In the genomic region with DNA sequence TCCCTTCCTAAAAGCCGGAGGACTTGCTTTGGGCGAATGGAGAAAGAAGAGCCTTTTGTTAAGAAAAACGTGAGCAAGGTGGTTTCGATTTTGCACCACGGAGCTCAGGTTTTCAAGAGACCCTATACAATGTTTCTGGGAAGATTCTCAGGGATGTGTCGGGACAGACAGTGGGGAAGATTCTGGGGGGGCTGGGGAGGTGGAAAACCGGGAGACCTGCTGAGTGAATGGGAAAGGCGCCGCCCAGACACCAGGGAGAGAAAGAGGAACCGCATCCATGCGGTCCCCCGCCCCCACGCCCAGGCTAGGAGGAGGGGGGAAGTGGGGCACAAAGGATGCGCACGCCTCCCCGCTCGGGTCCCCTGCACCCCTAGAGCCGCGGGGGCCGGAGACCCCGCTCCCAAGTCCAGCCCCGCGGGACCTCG, we compare ENCODE assay signal across 8 cellular contexts. TPM values are rescaled to one million over a fixed set of nuclear protein-coding genes. Genes with fewer than 3 reads are reported as not detected.
DNase-seq lines count a peak whose midpoint lies in the region; ATAC-seq and TF ChIP-seq lines count a peak whose summit lies in the region.

No MANE protein-coding gene starts in this region.

- no peak for TF ChIP-seq CTCF in brain microvascular endothelial cell (IDR thresholded peaks at IDR 0.05; ENCODE audit: low read depth, low read length, missing control alignments)

- H3K36me3 ChIP-seq in brain microvascular endothelial cell (replicated peaks), result peaks cover 25% of the 10 kb centered on the region

- peak overlapping the region; percentile 95 for H3K4me3 Mint-ChIP-seq in T-helper 2 cell treated with Interferon-gamma antibody and Interleukin-4, amounts not matched to agents 5 μg/mL and 100 μg/mL, for 36 hours
- peak overlapping the region; percentile 92 to 99 (median 97) for H3K4me3 Mint-ChIP-seq in immature natural killer cell

- H3K27me3 ChIP-seq in brain microvascular endothelial cell (replicated peaks), result no peaks in the 10 kb centered on the region

- H3K9me3 Mint-ChIP-seq in T-helper 2 cell treated with Interferon-gamma antibody and Interleukin-4, amounts not matched to agents 5 μg/mL and 100 μg/mL, for 36 hours, result no peaks in the 10 kb centered on the region
- H3K9me3 Mint-ChIP-seq in immature natural killer cell, result no peaks in the 10 kb centered on the region

- no peaks in the 10 kb centered on the region for H3K27me3 Mint-ChIP-seq in T-helper 2 cell treated with Interferon-gamma antibody and Interleukin-4, amounts not matched to agents 5 μg/mL and 100 μg/mL, for 36 hours (ENCODE audit: low read depth)
- peaks cover 5 to 13% (median 10%) of the 10 kb centered on the region in 3 donors for H3K27me3 Mint-ChIP-seq in immature natural killer cell (ENCODE audit: low read depth in 3 of 3)

- H3K27ac Mint-ChIP-seq in T-helper 2 cell treated with Interferon-gamma antibody and Interleukin-4, amounts not matched to agents 5 μg/mL and 100 μg/mL, for 36 hours, result peak overlapping the region; percentile 97
- peak overlapping the region; percentile 90 to 98 (median 94) for H3K27ac Mint-ChIP-seq in immature natural killer cell

- H3K27ac ChIP-seq in brain microvascular endothelial cell, result peak overlapping the region; percentile 98

- peak; percentile 50 for DNase-seq in DMS53 treated with DMSO at 0.1 percent for 48 hours (lab: John Stamatoyannopoulos, UW; ENCODE audit: unreplicated experiment)
- peak; percentile 34 for DNase-seq in Jurkat, Clone E6-1 (ENCODE audit: low read depth, low spot score)
- peak; percentile 60 for DNase-seq in T-helper 2 cell treated with Interferon-gamma antibody and Interleukin-4, amounts not matched to agents 5 μg/mL and 100 μg/mL, for 36 hours (ENCODE audit: low spot score)
- DNase-seq in brain microvascular endothelial cell, result no peak
- peak in 2 of 3 donors; percentile 26 to 28 for DNase-seq in immature natural killer cell
- peak; percentile 70 for DNase-seq in stimulated activated CD4-positive, alpha-beta T cell treated with anti-CD3 and anti-CD28 coated beads, Interleukin-15, amount 100 ng/mL, for 24 hours
- no peak for DNase-seq in NCI-H226

- H3K36me3 Mint-ChIP-seq in T-helper 2 cell treated with Interferon-gamma antibody and Interleukin-4, amounts not matched to agents 5 μg/mL and 100 μg/mL, for 36 hours (ENCODE audit: low read depth), result peaks cover 35% of the 10 kb centered on the region
- H3K36me3 Mint-ChIP-seq in immature natural killer cell, result peaks cover 3 to 5% (median 4%) of the 10 kb centered on the region in 3 donors

- in situ Hi-C loops in brain microvascular endothelial cell (cut with HindIII; ENCODE audit: low pct_ligation_motif_present, low sequenced_read_pairs), result no loop called here

- H3K4me1 Mint-ChIP-seq in T-helper 2 cell treated with Interferon-gamma antibody and Interleukin-4, amounts not matched to agents 5 μg/mL and 100 μg/mL, for 36 hours (ENCODE audit: low read depth), result peaks cover 32% of the 10 kb centered on the region
- H3K4me1 Mint-ChIP-seq in immature natural killer cell, result peaks cover 32 to 37% of the 10 kb centered on the region in 2 donors

- ATAC-seq in GM21526 (IDR thresholded peaks at IDR 0.05; ENCODE audit: low FRiP score, unreplicated experiment), result peak; percentile 29

- peak overlapping the region; percentile 95 for H3K4me3 ChIP-seq in Jurkat, Clone E6-1 (ENCODE audit: low read length)
- H3K4me3 ChIP-seq in brain microvascular endothelial cell (ENCODE audit: low read depth, low read length), result peak overlapping the region; percentile 93

RNA-seq across cellular contexts. Expression of a gene that starts 0.7 kb away (rescaled TPM):
- polyA plus RNA-seq in Jurkat, Clone E6-1 (2012; ENCODE audit: insufficient read depth, insufficient read length), result 87.8 TPM
- 1 to 10 TPM; 1.1 to 3.2 (median 1.4) TPM for polyA plus RNA-seq in immature natural killer cell

RNA-seq across cellular contexts. Expression of a gene that starts 51.4 kb away (rescaled TPM):
- polyA plus RNA-seq in Jurkat, Clone E6-1 (2012; ENCODE audit: insufficient read depth, insufficient read length), result 6.2 TPM
- under 1 TPM in 2 of 3 donors, not detected in 1; 0.46 to 0.66 TPM for polyA plus RNA-seq in immature natural killer cell

RNA-seq across cellular contexts. Expression of a gene that starts 55.6 kb away (rescaled TPM):
- 188 TPM for polyA plus RNA-seq in Jurkat, Clone E6-1 (2012; ENCODE audit: insufficient read depth, insufficient read length)
- 10 to 100 TPM; 11.2 to 49.8 (median 34.6) TPM for polyA plus RNA-seq in immature natural killer cell

Comparison
In these comparisons a context has a peak if more than half of its experiments do, and no peak if none do; other contexts are left out.
1. DNase-seq: peak in DMS53 treated with DMSO at 0.1 percent for 48 hours (single experiment), Jurkat, Clone E6-1 (single experiment), T-helper 2 cell treated with Interferon-gamma antibody and Interleukin-4, amounts not matched to agents 5 μg/mL and 100 μg/mL, for 36 hours (single experiment), immature natural killer cell (2 of 3) and stimulated activated CD4-positive, alpha-beta T cell treated with anti-CD3 and anti-CD28 coated beads, Interleukin-15, amount 100 ng/mL, for 24 hours (single experiment); none in brain microvascular endothelial cell (single experiment) and NCI-H226 (single experiment).